ENCODE assay signal across 7 cellular contexts in genomic region chr7:148543-148931, GRCh38. TPM values are rescaled to one million over a fixed set of nuclear protein-coding genes. Genes with fewer than 3 reads are reported as not detected.
DNase-seq lines count a peak whose midpoint lies in the region; ATAC-seq, FAIRE-seq and TF ChIP-seq lines count a peak whose summit lies in the region.

No MANE protein-coding gene starts in this region.

- intact Hi-C loops in activated T-helper 2 cell treated with anti-CD3 and anti-CD28 coated beads, Interferon-gamma antibody, Interleukin-2, Interleukin-4, amounts not matched to agents 10 μg/mL and 5 μg/mL and 100 μg/mL, durations not matched to agents 14 hours and 24 hours and 36 hours (cut with micrococcal nuclease): no loop called here

- H3K27ac ChIP-seq in HL-60 (replicated peaks) (peak overlapping the region; percentile 94), iPS-18a (ENCODE audit: low read length) (peak overlapping the region; percentile 88)

- H3K36me3 Mint-ChIP-seq in activated T-helper 2 cell treated with anti-CD3 and anti-CD28 coated beads, Interferon-gamma antibody, Interleukin-2, Interleukin-4, amounts not matched to agents 10 μg/mL and 5 μg/mL and 100 μg/mL, durations not matched to agents 14 hours and 24 hours and 36 hours (ENCODE audit: low read depth): no peaks in the 10 kb centered on the region
- peaks cover 11 to 29% of the 10 kb centered on the region in 2 donors for H3K36me3 Mint-ChIP-seq in stimulated activated naive B cell treated with anti-CD40 and anti-IgM and Interleukin-4, amounts not matched to agents 10 μg/mL and 1 μg/mL and 100 μg/mL, for 72 hours

- H3K27ac Mint-ChIP-seq in activated T-helper 2 cell treated with anti-CD3 and anti-CD28 coated beads, Interferon-gamma antibody, Interleukin-2, Interleukin-4, amounts not matched to agents 10 μg/mL and 5 μg/mL and 100 μg/mL, durations not matched to agents 14 hours and 24 hours and 36 hours: peak overlapping the region; percentile 100
- peak overlapping the region; percentile 97 for H3K27ac Mint-ChIP-seq in stimulated activated naive B cell treated with anti-CD40 and anti-IgM and Interleukin-4, amounts not matched to agents 10 μg/mL and 1 μg/mL and 100 μg/mL, for 72 hours

- no peaks in the 10 kb centered on the region for H3K27me3 ChIP-seq in HL-60 (ENCODE audit: insufficient read depth, poor library complexity, severe bottlenecking)
- no peaks in the 10 kb centered on the region for H3K27me3 ChIP-seq in iPS-18a (ENCODE audit: control insufficient read depth, insufficient read depth, low read length)

- ATAC-seq in stimulated activated naive B cell treated with anti-CD40 and anti-IgM and Interleukin-4, amounts not matched to agents 10 μg/mL and 1 μg/mL and 100 μg/mL, for 72 hours (replicated peaks): no peak
- ATAC-seq in HG03432 (IDR thresholded peaks at IDR 0.05; ENCODE audit: unreplicated experiment) (no peak), HG03457 (IDR thresholded peaks at IDR 0.05; ENCODE audit: unreplicated experiment) (no peak)

- H3K4me1 Mint-ChIP-seq in activated T-helper 2 cell treated with anti-CD3 and anti-CD28 coated beads, Interferon-gamma antibody, Interleukin-2, Interleukin-4, amounts not matched to agents 10 μg/mL and 5 μg/mL and 100 μg/mL, durations not matched to agents 14 hours and 24 hours and 36 hours (ENCODE audit: low read depth): peaks cover 15% of the 10 kb centered on the region
- H3K4me1 Mint-ChIP-seq in stimulated activated naive B cell treated with anti-CD40 and anti-IgM and Interleukin-4, amounts not matched to agents 10 μg/mL and 1 μg/mL and 100 μg/mL, for 72 hours: peaks cover 26 to 40% of the 10 kb centered on the region in 2 donors

- H3K4me3 Mint-ChIP-seq in activated T-helper 2 cell treated with anti-CD3 and anti-CD28 coated beads, Interferon-gamma antibody, Interleukin-2, Interleukin-4, amounts not matched to agents 10 μg/mL and 5 μg/mL and 100 μg/mL, durations not matched to agents 14 hours and 24 hours and 36 hours (ENCODE audit: low read depth): peak overlapping the region; percentile 90
- peak overlapping the region; percentile 86 to 87 for H3K4me3 Mint-ChIP-seq in stimulated activated naive B cell treated with anti-CD40 and anti-IgM and Interleukin-4, amounts not matched to agents 10 μg/mL and 1 μg/mL and 100 μg/mL, for 72 hours

- peaks cover 9% of the 10 kb centered on the region for H3K4me1 ChIP-seq in iPS-18a (ENCODE audit: control insufficient read depth, low read depth, low read length)

- H3K9ac ChIP-seq in iPS-18a (ENCODE audit: low read length): peak overlapping the region; percentile 78

- no peak for TF ChIP-seq CTCF in HL-60 (IDR thresholded peaks at IDR 0.05; ENCODE audit: insufficient read depth, low read length)

- no peak for TF ChIP-seq POLR2A in GM12892 (IDR thresholded peaks at IDR 0.05; ENCODE audit: low read depth, low read length)

- H3K9me3 Mint-ChIP-seq in activated T-helper 2 cell treated with anti-CD3 and anti-CD28 coated beads, Interferon-gamma antibody, Interleukin-2, Interleukin-4, amounts not matched to agents 10 μg/mL and 5 μg/mL and 100 μg/mL, durations not matched to agents 14 hours and 24 hours and 36 hours: no peaks in the 10 kb centered on the region
- peaks cover 0 to 2% of the 10 kb centered on the region in 2 donors for H3K9me3 Mint-ChIP-seq in stimulated activated naive B cell treated with anti-CD40 and anti-IgM and Interleukin-4, amounts not matched to agents 10 μg/mL and 1 μg/mL and 100 μg/mL, for 72 hours

- H3K4me3 ChIP-seq in HL-60 (replicated peaks; ENCODE audit: insufficient read depth, low read length) (peak overlapping the region; percentile 51), iPS-18a (ENCODE audit: low read length) (peak overlapping the region; percentile 68)

- H3K36me3 ChIP-seq in iPS-18a (ENCODE audit: control insufficient read depth, low read depth, low read length): peaks cover 18% of the 10 kb centered on the region

- no peak for FAIRE-seq in GM12892 (lab: Jason Lieb, UNC)

- H3K27me3 Mint-ChIP-seq in activated T-helper 2 cell treated with anti-CD3 and anti-CD28 coated beads, Interferon-gamma antibody, Interleukin-2, Interleukin-4, amounts not matched to agents 10 μg/mL and 5 μg/mL and 100 μg/mL, durations not matched to agents 14 hours and 24 hours and 36 hours (ENCODE audit: low read depth): peaks cover 2% of the 10 kb centered on the region
- H3K27me3 Mint-ChIP-seq in stimulated activated naive B cell treated with anti-CD40 and anti-IgM and Interleukin-4, amounts not matched to agents 10 μg/mL and 1 μg/mL and 100 μg/mL, for 72 hours: no peaks in the 10 kb centered on the region

- no peak for DNase-seq in HL-60 (ENCODE audit: low read depth in 1 of 2, low spot score in 1 of 2)
- DNase-seq in activated T-helper 2 cell treated with anti-CD3 and anti-CD28 coated beads, Interferon-gamma antibody, Interleukin-2, Interleukin-4, amounts not matched to agents 10 μg/mL and 5 μg/mL and 100 μg/mL, durations not matched to agents 14 hours and 24 hours and 36 hours (ENCODE audit: low spot score): no peak
- no peak for DNase-seq in stimulated activated naive B cell treated with anti-CD40 and anti-IgM and Interleukin-4, amounts not matched to agents 10 μg/mL and 1 μg/mL and 100 μg/mL, for 72 hours
- DNase-seq in GM12892 (ENCODE audit: insufficient read length): no peak

- no peaks in the 10 kb centered on the region for H3K9me3 ChIP-seq in iPS-18a (ENCODE audit: control insufficient read depth, low read depth, low read length)

RNA-seq across cellular contexts. Expression of gene FAM20C, which starts 43.8 kb away (rescaled TPM):
- 0.74 and 1.3 TPM in 2 replicates for total RNA-seq in activated T-helper 2 cell treated with anti-CD3 and anti-CD28 coated beads, Interferon-gamma antibody, Interleukin-2, Interleukin-4, amounts not matched to agents 10 μg/mL and 5 μg/mL and 100 μg/mL, durations not matched to agents 14 hours and 24 hours and 36 hours
- polyA plus RNA-seq in GM12892 (2012; ENCODE audit: missing spikeins): not detected
